8 cellular contexts compared by ENCODE assay signal in genomic region chr3:172666873-172667694, GRCh38. TPM values are rescaled to one million over a fixed set of nuclear protein-coding genes. Genes with fewer than 3 reads are reported as not detected.
DNase-seq lines count a peak whose midpoint lies in the region; ATAC-seq and TF ChIP-seq lines count a peak whose summit lies in the region.

No MANE protein-coding gene starts in this region.

- no peak overlapping the region for H3K27ac Mint-ChIP-seq in neural crest cell (ENCODE audit: unreplicated experiment)

- TF ChIP-seq CTCF in KMS-11 (conservative IDR thresholded peaks at IDR 0.05; ENCODE audit: low read depth, low read length), result peak; percentile 95
- TF ChIP-seq CTCF in Panc1 (IDR thresholded peaks at IDR 0.05), result peak; percentile 90
- peak; percentile 89 for TF ChIP-seq CTCF in neural crest cell (conservative IDR thresholded peaks at IDR 0.05)

- no peaks in the 10 kb centered on the region for H3K27me3 ChIP-seq in GM23248 (replicated peaks; ENCODE audit: insufficient read depth)
- no peaks in the 10 kb centered on the region for H3K27me3 ChIP-seq in KMS-11 (ENCODE audit: insufficient read depth, low read depth)
- no peaks in the 10 kb centered on the region for H3K27me3 ChIP-seq in Panc1 (ENCODE audit: control insufficient read depth, insufficient read depth, low read length)

- peak; percentile 99 for ATAC-seq in Panc1

- peaks cover 14% of the 10 kb centered on the region for H3K9me3 Mint-ChIP-seq in neural crest cell

- peaks cover 3% of the 10 kb centered on the region for H3K4me1 Mint-ChIP-seq in neural crest cell

- no peaks in the 10 kb centered on the region for H3K9me3 ChIP-seq in GM23248 (ENCODE audit: low read depth)
- H3K9me3 ChIP-seq in Panc1 (ENCODE audit: control insufficient read depth, insufficient read depth, low read depth, low read length), result no peaks in the 10 kb centered on the region

- in situ Hi-C loops in GM23248 (cut with MboI) (loop anchor here (10.0 kb wide), 1 partner anchor 182 kb away; no protein-coding TSS in a partner anchor), Panc1 (cut with HindIII; ENCODE audit: low pct_unique_long_range_greater_than_20kb, low sequenced_read_pairs) (no loop called here)

- no peak overlapping the region for H3K4me3 ChIP-seq in GM23248
- no peak overlapping the region for H3K4me3 ChIP-seq in KMS-11 (IDR thresholded peaks at IDR 0.05; ENCODE audit: insufficient read depth, low read depth, low read length)
- H3K4me3 ChIP-seq in Panc1 (ENCODE audit: low read depth in 2 of 2, low read length in 2 of 2), result no peak overlapping the region

- H3K4me2 ChIP-seq in GM23248 (ENCODE audit: unreplicated experiment), result no peak overlapping the region
- H3K4me2 ChIP-seq in KMS-11, result no peak overlapping the region

- H4K20me1 ChIP-seq in GM23248 (ENCODE audit: insufficient read depth) (no peaks in the 10 kb centered on the region), KMS-11 (ENCODE audit: insufficient read depth) (no peaks in the 10 kb centered on the region)

- H3K36me3 Mint-ChIP-seq in neural crest cell (ENCODE audit: low read depth), result peaks cover 15% of the 10 kb centered on the region

- intact Hi-C loops in Panc1 (cut with micrococcal nuclease; ENCODE audit: unreplicated experiment), result loop anchor here (1.0 to 10.0 kb wide), 3 partner anchors 177 to 292 kb away; no protein-coding TSS in a partner anchor

- BruUV-seq in Panc1 (replicated peaks; lab: Mats Ljungman, UMichigan), result no TSS peak

- H3K27me3 Mint-ChIP-seq in neural crest cell (ENCODE audit: low read depth), result no peaks in the 10 kb centered on the region

- no peak overlapping the region for H3K9ac ChIP-seq in GM23248
- H3K9ac ChIP-seq in KMS-11, result no peak overlapping the region

- H3K27ac ChIP-seq in GM23248, result no peak overlapping the region
- no peak overlapping the region for H3K27ac ChIP-seq in KMS-11
- H3K27ac ChIP-seq in Panc1 (ENCODE audit: low read length), result peak overlapping the region; percentile 65
- H3K27ac ChIP-seq in substantia nigra (ENCODE audit: low read depth, low read length, poor library complexity, severe bottlenecking), result no peak overlapping the region

- DNase-seq in ELF-1 (ENCODE audit: low read depth, low spot score) (peak; percentile 83), GM23248 (peak; percentile 84), Panc1 (ENCODE audit: low read depth, low spot score) (peak; percentile 71), activated T-cell treated with anti-CD3 and anti-CD28 coated beads for 48 hours (ENCODE audit: low read depth) (peak; percentile 53), fibroblast of gingiva (ENCODE audit: low read depth) (peak; percentile 68), neural crest cell (ENCODE audit: low read depth, low spot score) (peak; percentile 80), substantia nigra (lab: John Stamatoyannopoulos, UW) (peak in 43 of 49 donors; percentile 1 to 80 (median 43))

- H3K9me2 ChIP-seq in GM23248 (ENCODE audit: insufficient read depth), result no peaks in the 10 kb centered on the region

- WGBS in GM23248 (ENCODE audit: low coverage in 1 of 2, low lambda C conversion rate in 2 of 2, missing lambda C conversion rate in 2 of 2), 2 experiments, result 55 to 57% methylated on average over 16 of the region's 16 CpGs

- no peaks in the 10 kb centered on the region for H3F3A ChIP-seq in GM23248 (ENCODE audit: insufficient read depth)

- peaks cover 42% of the 10 kb centered on the region for H3K79me2 ChIP-seq in GM23248 (ENCODE audit: insufficient read depth)
- no peaks in the 10 kb centered on the region for H3K79me2 ChIP-seq in KMS-11 (ENCODE audit: insufficient read depth, low read depth)

- CTCF ChIA-PET in Panc1 (lab: Charles Lee), result interaction anchor here (0.6 to 0.9 kb wide), 4 partner anchors 21 to 335 kb away, joined by 3 to 6 read pairs (median 3); partner anchors contain the start of gene ECT2

- POLR2A ChIA-PET in Panc1 (lab: Charles Lee), result no interaction called here

- H3K36me3 ChIP-seq in GM23248 (ENCODE audit: low read depth), result no peaks in the 10 kb centered on the region
- H3K36me3 ChIP-seq in KMS-11 (ENCODE audit: insufficient read depth), result no peaks in the 10 kb centered on the region
- H3K36me3 ChIP-seq in Panc1 (ENCODE audit: control insufficient read depth, insufficient read depth, low read length), result no peaks in the 10 kb centered on the region

- H3K4me1 ChIP-seq in GM23248 (ENCODE audit: insufficient read depth) (0 out of 2 replicates have a peak, but pooled peaks cover 11% of the 10 kb centered on the region), KMS-11 (ENCODE audit: low read depth, poor library complexity, severe bottlenecking) (peaks cover 5% of the 10 kb centered on the region), Panc1 (ENCODE audit: control insufficient read depth, insufficient read depth, low read length) (peaks cover 9% of the 10 kb centered on the region; the same call in 1 of the 2 replicates)

- H3K4me3 Mint-ChIP-seq in neural crest cell, result no peak overlapping the region

- H2AFZ ChIP-seq in GM23248, result no peak overlapping the region
- no peak overlapping the region for H2AFZ ChIP-seq in KMS-11 (ENCODE audit: low read depth)

RNA-seq across cellular contexts. Expression of gene NCEH1, which starts 43.8 kb away (rescaled TPM):
- 13.5 and 16.5 TPM in 2 replicates for total RNA-seq in GM23248 (2014; rRNA removed; shearing (Covaris generic))
- 18.4 and 19.5 TPM in 2 replicates for polyA plus RNA-seq in GM23248 (2016; fragmentation: Nextera tagmentation; extraction: Ambion mirVana)
- 73.0 TPM for total RNA-seq in Panc1 (2021; ENCODE audit: unreplicated experiment)
- 31.7 TPM for polyA plus RNA-seq in Panc1 (2012; ENCODE audit: insufficient read length)
- 1.8 and 2.3 TPM in 2 replicates for total RNA-seq in neural crest cell
